Comparison of ENCODE assay signal across 2 cellular contexts in the genomic region with DNA sequence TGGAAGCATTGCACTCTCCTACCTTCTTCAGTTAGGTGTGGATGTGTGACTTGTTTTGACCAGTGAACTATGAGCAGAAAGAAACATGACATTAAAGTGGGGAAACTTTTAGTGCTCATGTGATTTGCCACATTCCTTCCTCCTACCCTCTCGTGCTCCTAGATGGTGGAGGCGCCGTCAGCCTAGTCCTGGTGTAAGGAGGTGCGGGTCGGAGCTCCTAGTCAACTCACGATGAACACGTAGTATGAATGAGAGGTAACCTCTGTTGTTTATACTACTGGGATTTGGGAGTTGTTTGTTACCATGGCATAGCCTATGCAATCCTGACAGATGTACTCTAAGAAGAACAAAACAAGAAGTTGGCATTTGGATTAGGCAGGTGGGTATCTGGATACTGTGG.
TF ChIP-seq lines count a peak whose summit lies in the region.

No MANE protein-coding gene starts in this region.

TF ChIP-seq in IMR-90, 13 proteins besides CTCF, POLR2A, EP300 and RAD21:
- TF ChIP-seq CEBPB (IDR thresholded peaks at IDR 0.05; ENCODE audit: low read depth, low read length) (no peak), MAFK (IDR thresholded peaks at IDR 0.05; ENCODE audit: low read depth, low read length) (no peak), FOS (IDR thresholded peaks at IDR 0.05; ENCODE audit: low read depth, low read length) (no peak), NFE2L2 (IDR thresholded peaks at IDR 0.05; ENCODE audit: low read depth, low read length) (no peak), MXI1 (IDR thresholded peaks at IDR 0.05; ENCODE audit: borderline replicate concordance, low read depth, low read length) (no peak), MAZ (IDR thresholded peaks at IDR 0.05; ENCODE audit: borderline replicate concordance, low read depth, low read length) (no peak), SMC3 (IDR thresholded peaks at IDR 0.05; ENCODE audit: low read depth, low read length) (no peak), BHLHE40 (IDR thresholded peaks at IDR 0.05; ENCODE audit: low read depth, low read length) (no peak), RFX5 (IDR thresholded peaks at IDR 0.05; ENCODE audit: low read depth, low read length) (no peak), RCOR1 (IDR thresholded peaks at IDR 0.05; ENCODE audit: insufficient replicate concordance, low read length) (no peak), CHD1 (IDR thresholded peaks at IDR 0.05; ENCODE audit: low read depth, low read length) (no peak)
- TF ChIP-seq, protein P1, sequence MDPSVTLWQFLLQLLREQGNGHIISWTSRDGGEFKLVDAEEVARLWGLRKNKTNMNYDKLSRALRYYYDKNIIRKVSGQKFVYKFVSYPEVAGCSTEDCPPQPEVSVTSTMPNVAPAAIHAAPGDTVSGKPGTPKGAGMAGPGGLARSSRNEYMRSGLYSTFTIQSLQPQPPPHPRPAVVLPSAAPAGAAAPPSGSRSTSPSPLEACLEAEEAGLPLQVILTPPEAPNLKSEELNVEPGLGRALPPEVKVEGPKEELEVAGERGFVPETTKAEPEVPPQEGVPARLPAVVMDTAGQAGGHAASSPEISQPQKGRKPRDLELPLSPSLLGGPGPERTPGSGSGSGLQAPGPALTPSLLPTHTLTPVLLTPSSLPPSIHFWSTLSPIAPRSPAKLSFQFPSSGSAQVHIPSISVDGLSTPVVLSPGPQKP (IDR thresholded peaks at IDR 0.05; ENCODE audit: borderline replicate concordance, low read depth, low read length): no peak
- TF ChIP-seq, protein P2, sequence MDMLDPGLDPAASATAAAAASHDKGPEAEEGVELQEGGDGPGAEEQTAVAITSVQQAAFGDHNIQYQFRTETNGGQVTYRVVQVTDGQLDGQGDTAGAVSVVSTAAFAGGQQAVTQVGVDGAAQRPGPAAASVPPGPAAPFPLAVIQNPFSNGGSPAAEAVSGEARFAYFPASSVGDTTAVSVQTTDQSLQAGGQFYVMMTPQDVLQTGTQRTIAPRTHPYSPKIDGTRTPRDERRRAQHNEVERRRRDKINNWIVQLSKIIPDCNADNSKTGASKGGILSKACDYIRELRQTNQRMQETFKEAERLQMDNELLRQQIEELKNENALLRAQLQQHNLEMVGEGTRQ (IDR thresholded peaks at IDR 0.05; ENCODE audit: low read depth, low read length): no peak

TF ChIP-seq in HepG2, 621 proteins besides CTCF, POLR2A, EP300 and RAD21:
- TF ChIP-seq, protein P3, sequence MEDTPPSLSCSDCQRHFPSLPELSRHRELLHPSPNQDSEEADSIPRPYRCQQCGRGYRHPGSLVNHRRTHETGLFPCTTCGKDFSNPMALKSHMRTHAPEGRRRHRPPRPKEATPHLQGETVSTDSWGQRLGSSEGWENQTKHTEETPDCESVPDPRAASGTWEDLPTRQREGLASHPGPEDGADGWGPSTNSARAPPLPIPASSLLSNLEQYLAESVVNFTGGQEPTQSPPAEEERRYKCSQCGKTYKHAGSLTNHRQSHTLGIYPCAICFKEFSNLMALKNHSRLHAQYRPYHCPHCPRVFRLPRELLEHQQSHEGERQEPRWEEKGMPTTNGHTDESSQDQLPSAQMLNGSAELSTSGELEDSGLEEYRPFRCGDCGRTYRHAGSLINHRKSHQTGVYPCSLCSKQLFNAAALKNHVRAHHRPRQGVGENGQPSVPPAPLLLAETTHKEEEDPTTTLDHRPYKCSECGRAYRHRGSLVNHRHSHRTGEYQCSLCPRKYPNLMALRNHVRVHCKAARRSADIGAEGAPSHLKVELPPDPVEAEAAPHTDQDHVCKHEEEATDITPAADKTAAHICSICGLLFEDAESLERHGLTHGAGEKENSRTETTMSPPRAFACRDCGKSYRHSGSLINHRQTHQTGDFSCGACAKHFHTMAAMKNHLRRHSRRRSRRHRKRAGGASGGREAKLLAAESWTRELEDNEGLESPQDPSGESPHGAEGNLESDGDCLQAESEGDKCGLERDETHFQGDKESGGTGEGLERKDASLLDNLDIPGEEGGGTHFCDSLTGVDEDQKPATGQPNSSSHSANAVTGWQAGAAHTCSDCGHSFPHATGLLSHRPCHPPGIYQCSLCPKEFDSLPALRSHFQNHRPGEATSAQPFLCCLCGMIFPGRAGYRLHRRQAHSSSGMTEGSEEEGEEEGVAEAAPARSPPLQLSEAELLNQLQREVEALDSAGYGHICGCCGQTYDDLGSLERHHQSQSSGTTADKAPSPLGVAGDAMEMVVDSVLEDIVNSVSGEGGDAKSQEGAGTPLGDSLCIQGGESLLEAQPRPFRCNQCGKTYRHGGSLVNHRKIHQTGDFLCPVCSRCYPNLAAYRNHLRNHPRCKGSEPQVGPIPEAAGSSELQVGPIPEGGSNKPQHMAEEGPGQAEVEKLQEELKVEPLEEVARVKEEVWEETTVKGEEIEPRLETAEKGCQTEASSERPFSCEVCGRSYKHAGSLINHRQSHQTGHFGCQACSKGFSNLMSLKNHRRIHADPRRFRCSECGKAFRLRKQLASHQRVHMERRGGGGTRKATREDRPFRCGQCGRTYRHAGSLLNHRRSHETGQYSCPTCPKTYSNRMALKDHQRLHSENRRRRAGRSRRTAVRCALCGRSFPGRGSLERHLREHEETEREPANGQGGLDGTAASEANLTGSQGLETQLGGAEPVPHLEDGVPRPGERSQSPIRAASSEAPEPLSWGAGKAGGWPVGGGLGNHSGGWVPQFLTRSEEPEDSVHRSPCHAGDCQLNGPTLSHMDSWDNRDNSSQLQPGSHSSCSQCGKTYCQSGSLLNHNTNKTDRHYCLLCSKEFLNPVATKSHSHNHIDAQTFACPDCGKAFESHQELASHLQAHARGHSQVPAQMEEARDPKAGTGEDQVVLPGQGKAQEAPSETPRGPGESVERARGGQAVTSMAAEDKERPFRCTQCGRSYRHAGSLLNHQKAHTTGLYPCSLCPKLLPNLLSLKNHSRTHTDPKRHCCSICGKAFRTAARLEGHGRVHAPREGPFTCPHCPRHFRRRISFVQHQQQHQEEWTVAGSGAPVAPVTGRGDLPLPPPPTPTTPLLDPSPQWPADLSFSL (CRISPR knock-in tag; IDR thresholded peaks at IDR 0.05): no peak
- TF ChIP-seq, protein P4, sequence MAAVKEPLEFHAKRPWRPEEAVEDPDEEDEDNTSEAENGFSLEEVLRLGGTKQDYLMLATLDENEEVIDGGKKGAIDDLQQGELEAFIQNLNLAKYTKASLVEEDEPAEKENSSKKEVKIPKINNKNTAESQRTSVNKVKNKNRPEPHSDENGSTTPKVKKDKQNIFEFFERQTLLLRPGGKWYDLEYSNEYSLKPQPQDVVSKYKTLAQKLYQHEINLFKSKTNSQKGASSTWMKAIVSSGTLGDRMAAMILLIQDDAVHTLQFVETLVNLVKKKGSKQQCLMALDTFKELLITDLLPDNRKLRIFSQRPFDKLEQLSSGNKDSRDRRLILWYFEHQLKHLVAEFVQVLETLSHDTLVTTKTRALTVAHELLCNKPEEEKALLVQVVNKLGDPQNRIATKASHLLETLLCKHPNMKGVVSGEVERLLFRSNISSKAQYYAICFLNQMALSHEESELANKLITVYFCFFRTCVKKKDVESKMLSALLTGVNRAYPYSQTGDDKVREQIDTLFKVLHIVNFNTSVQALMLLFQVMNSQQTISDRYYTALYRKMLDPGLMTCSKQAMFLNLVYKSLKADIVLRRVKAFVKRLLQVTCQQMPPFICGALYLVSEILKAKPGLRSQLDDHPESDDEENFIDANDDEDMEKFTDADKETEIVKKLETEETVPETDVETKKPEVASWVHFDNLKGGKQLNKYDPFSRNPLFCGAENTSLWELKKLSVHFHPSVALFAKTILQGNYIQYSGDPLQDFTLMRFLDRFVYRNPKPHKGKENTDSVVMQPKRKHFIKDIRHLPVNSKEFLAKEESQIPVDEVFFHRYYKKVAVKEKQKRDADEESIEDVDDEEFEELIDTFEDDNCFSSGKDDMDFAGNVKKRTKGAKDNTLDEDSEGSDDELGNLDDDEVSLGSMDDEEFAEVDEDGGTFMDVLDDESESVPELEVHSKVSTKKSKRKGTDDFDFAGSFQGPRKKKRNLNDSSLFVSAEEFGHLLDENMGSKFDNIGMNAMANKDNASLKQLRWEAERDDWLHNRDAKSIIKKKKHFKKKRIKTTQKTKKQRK (IDR thresholded peaks at IDR 0.05; ENCODE audit: low read length): no peak
- TF ChIP-seq, protein P5, sequence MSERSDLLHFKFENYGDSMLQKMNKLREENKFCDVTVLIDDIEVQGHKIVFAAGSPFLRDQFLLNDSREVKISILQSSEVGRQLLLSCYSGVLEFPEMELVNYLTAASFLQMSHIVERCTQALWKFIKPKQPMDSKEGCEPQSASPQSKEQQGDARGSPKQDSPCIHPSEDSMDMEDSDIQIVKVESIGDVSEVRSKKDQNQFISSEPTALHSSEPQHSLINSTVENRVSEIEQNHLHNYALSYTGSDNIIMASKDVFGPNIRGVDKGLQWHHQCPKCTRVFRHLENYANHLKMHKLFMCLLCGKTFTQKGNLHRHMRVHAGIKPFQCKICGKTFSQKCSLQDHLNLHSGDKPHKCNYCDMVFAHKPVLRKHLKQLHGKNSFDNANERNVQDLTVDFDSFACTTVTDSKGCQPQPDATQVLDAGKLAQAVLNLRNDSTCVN (CRISPR knock-in tag; IDR thresholded peaks at IDR 0.05; ENCODE audit: borderline replicate concordance): no peak
- TF ChIP-seq ZNF570 (CRISPR knock-in tag; IDR thresholded peaks at IDR 0.05; ENCODE audit: borderline replicate concordance): no peak
- TF ChIP-seq ZNF501 (CRISPR knock-in tag; IDR thresholded peaks at IDR 0.05): no peak
- TF ChIP-seq MAZ (IDR thresholded peaks at IDR 0.05; ENCODE audit: borderline replicate concordance, low read depth, low read length): no peak
- no peak for TF ChIP-seq MAZ (CRISPR knock-in tag; IDR thresholded peaks at IDR 0.05; ENCODE audit: low read depth)
- TF ChIP-seq ZBTB7B (CRISPR knock-in tag; IDR thresholded peaks at IDR 0.05): no peak
- no peak for TF ChIP-seq ZKSCAN8 (CRISPR knock-in tag; IDR thresholded peaks at IDR 0.05; ENCODE audit: borderline replicate concordance)
- no peak for TF ChIP-seq BCL6 (CRISPR knock-in tag; IDR thresholded peaks at IDR 0.05)
- TF ChIP-seq MAF1 (CRISPR knock-in tag; IDR thresholded peaks at IDR 0.05; ENCODE audit: borderline replicate concordance): no peak
- no peak for TF ChIP-seq SOX5 (CRISPR knock-in tag; IDR thresholded peaks at IDR 0.05; ENCODE audit: borderline replicate concordance)
- no peak for TF ChIP-seq SP1 (IDR thresholded peaks at IDR 0.05)
- TF ChIP-seq SP1 (CRISPR knock-in tag; IDR thresholded peaks at IDR 0.05): no peak
- TF ChIP-seq, protein P6, sequence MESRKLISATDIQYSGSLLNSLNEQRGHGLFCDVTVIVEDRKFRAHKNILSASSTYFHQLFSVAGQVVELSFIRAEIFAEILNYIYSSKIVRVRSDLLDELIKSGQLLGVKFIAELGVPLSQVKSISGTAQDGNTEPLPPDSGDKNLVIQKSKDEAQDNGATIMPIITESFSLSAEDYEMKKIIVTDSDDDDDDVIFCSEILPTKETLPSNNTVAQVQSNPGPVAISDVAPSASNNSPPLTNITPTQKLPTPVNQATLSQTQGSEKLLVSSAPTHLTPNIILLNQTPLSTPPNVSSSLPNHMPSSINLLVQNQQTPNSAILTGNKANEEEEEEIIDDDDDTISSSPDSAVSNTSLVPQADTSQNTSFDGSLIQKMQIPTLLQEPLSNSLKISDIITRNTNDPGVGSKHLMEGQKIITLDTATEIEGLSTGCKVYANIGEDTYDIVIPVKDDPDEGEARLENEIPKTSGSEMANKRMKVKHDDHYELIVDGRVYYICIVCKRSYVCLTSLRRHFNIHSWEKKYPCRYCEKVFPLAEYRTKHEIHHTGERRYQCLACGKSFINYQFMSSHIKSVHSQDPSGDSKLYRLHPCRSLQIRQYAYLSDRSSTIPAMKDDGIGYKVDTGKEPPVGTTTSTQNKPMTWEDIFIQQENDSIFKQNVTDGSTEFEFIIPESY (CRISPR knock-in tag; IDR thresholded peaks at IDR 0.05): no peak
TF ChIP-seq in HepG2: peak in this region for 0.
